8 cellular contexts compared by ENCODE assay signal in the genomic region with DNA sequence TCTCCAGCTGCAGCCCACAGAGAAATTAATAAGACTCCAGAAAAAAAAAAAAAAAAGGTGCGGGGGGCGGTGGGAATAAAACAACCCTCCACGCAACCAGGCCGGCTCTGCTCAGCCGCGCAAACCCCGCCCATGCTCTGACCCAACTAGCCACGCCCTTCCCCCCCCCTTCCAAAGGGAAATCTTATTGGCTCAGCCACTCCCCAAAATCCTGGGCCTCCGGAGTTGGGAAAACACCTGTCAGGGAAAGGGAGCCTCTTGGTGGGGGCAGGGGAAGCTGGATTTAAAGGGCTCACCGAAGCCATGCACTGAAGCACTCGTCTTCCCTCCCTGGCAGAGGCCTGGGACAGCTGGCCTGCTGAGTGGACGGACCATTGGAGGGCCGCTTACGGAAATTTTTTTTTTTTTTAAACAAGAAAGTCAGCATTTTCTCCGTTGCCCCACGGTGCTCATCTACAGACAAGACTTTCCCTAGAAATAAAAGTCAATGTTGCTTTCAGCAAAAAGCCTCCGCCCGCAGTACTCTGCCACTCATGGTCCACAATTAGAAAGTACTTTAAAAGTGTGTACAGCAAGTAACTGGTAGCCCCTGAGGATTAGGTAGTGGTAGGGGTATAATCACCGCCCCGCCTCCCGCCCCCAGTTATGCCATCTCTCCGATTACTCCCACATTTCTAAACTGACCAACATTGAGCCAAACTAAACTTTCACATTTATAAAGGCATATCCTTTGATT. TPM values are rescaled to one million over a fixed set of nuclear protein-coding genes. Genes with fewer than 3 reads are reported as not detected.
DNase-seq lines count a peak whose midpoint lies in the region; ATAC-seq, FAIRE-seq and TF ChIP-seq lines count a peak whose summit lies in the region.
"Had no signal": no experiment of that assay in that cellular context is flagged by ENCODE, and none has a peak within 500 bp of the region (broad histone marks: within the 10 kb centered on the region; RNA-seq: fewer than 3 reads in every experiment).

No MANE protein-coding gene starts in this region.

- WGBS in small intestine, 3 donors = 30 to 35% (median 31%) methylated on average over 21 to 22 of the region's 22 CpGs

- H4K20me1 ChIP-seq in GM23338 (replicated peaks; ENCODE audit: insufficient read depth) = peaks cover 3% of the 10 kb centered on the region; the same call in 1 of the 2 replicates
- H4K20me1 ChIP-seq in PC-9 (ENCODE audit: insufficient read depth) = no peaks in the 10 kb centered on the region

- H3K36me3 ChIP-seq in GM23338 (ENCODE audit: insufficient read depth) = no peaks in the 10 kb centered on the region
- H3K36me3 ChIP-seq in PC-9 (ENCODE audit: low read depth) = no peaks in the 10 kb centered on the region
- no peaks in the 10 kb centered on the region for H3K36me3 ChIP-seq in small intestine (ENCODE audit: control insufficient read depth in 2 of 2, insufficient read depth in 2 of 2, low read length in 2 of 2)

- no peak for TF ChIP-seq CTCF in GM23338 (conservative IDR thresholded peaks at IDR 0.05; ENCODE audit: low read depth in 2 of 2)
- no peak for TF ChIP-seq CTCF in PC-9 (conservative IDR thresholded peaks at IDR 0.05)

- H3K27ac ChIP-seq in GM23338 (ENCODE audit: low read depth) (no peak overlapping the region), PC-9 (no peak overlapping the region), small intestine (ENCODE audit: low read depth in 1 of 2, low read length in 1 of 2) (no peak overlapping the region)

- H2AFZ ChIP-seq in GM23338 (peak overlapping the region; percentile 93), PC-9 (peak overlapping the region; percentile 95; the same call in 1 of the 2 replicates)

- H3K9me2 ChIP-seq in GM23338 (ENCODE audit: insufficient read depth) = no peaks in the 10 kb centered on the region
- H3K9me2 ChIP-seq in PC-9 (ENCODE audit: insufficient read depth) = no peaks in the 10 kb centered on the region

- H3K9me3 ChIP-seq in PC-9 (ENCODE audit: insufficient read depth, low read depth) (no peaks in the 10 kb centered on the region), small intestine (ENCODE audit: control insufficient read depth, low read depth) (no peaks in the 10 kb centered on the region)

- H3K4me1 ChIP-seq in GM23338 (ENCODE audit: insufficient read depth) (peaks cover 20% of the 10 kb centered on the region; the same call in 1 of the 2 replicates), PC-9 (replicated peaks; ENCODE audit: insufficient read depth) (no peaks in the 10 kb centered on the region), small intestine (ENCODE audit: control insufficient read depth in 2 of 2, insufficient read depth in 1 of 2, low read depth in 1 of 2, low read length in 1 of 2) (peaks cover 0 to 5% of the 10 kb centered on the region in 2 donors)

- no peaks in the 10 kb centered on the region for H3K9me3 Mint-ChIP-seq in GM23338

- H3K27me3 ChIP-seq in GM23338 (ENCODE audit: insufficient read depth) (peaks cover 62% of the 10 kb centered on the region), PC-9 (ENCODE audit: insufficient read depth, low read depth) (no peaks in the 10 kb centered on the region), small intestine (ENCODE audit: control insufficient read depth in 2 of 2, insufficient read depth in 2 of 2, low read length in 2 of 2) (peaks cover 5 to 17% of the 10 kb centered on the region in 2 donors)

- H3K27ac Mint-ChIP-seq in GM23338 = no peak overlapping the region

- no peaks in the 10 kb centered on the region for H3K79me2 ChIP-seq in GM23338 (replicated peaks; ENCODE audit: insufficient read depth)
- H3K79me2 ChIP-seq in PC-9 (ENCODE audit: low read depth) = no peaks in the 10 kb centered on the region

- DNase-seq in GM23338 (ENCODE audit: low spot score) (peak; percentile 93), PC-9 (peak in 1 of 2 experiments; percentile 49), myocyte (ENCODE audit: low read depth) (peak; percentile 39), small intestine (no peak), MV-4-11 (lab: John Stamatoyannopoulos, UW) (no peak)

- H3K4me3 Mint-ChIP-seq in GM23338 = peak overlapping the region; percentile 92

- FAIRE-seq in small intestine (lab: Jason Lieb, UNC) = no peak

- no TSS peak for BruUV-seq in PC-9 (replicated peaks; lab: Mats Ljungman, UMichigan)

- peak overlapping the region; percentile 92 for H3K4me2 ChIP-seq in GM23338
- peak overlapping the region; percentile 84 for H3K4me2 ChIP-seq in PC-9

- peak overlapping the region; percentile 84 for H3K4me3 ChIP-seq in GM23338
- H3K4me3 ChIP-seq in PC-9 = peak overlapping the region; percentile 72
- H3K4me3 ChIP-seq in small intestine (ENCODE audit: low read depth in 1 of 2, low read length in 2 of 2) = peak overlapping the region in 1 of 2 donors; percentile 36

- peaks cover 14% of the 10 kb centered on the region for H3K4me1 Mint-ChIP-seq in GM23338

- H3K27me3 Mint-ChIP-seq in GM23338 (ENCODE audit: insufficient read depth, low read depth, poor library complexity) = peaks cover 45% of the 10 kb centered on the region

- POLR2A ChIA-PET in PC-9 (lab: Charles Lee; ENCODE audit: unreplicated experiment) = interaction anchor here (0.6 to 0.7 kb wide), 2 partner anchors 10 to 44 kb away, joined by 3 to 18 read pairs; no protein-coding TSS in a partner anchor

- intact Hi-C loops in PC-9 (cut with micrococcal nuclease; ENCODE audit: unreplicated experiment) = no loop called here

- H3K36me3 Mint-ChIP-seq in GM23338 (ENCODE audit: low read depth) = no peaks in the 10 kb centered on the region; the same call in 2 of the 3 replicates

- ATAC-seq in GM23338 (peak; percentile 45), esophagus mucosa (peak; percentile 59), HG03457 (IDR thresholded peaks at IDR 0.05; ENCODE audit: unreplicated experiment) (no peak)

- CTCF ChIA-PET in PC-9 (lab: Charles Lee) = interaction anchor here (0.7 kb wide), 1 partner anchor 562 kb away, joined by 3 read pairs; no protein-coding TSS in a partner anchor

- peaks cover 5% of the 10 kb centered on the region; the same call in 1 of the 2 replicates for H3F3A ChIP-seq in GM23338 (replicated peaks; ENCODE audit: low read depth)
- H3F3A ChIP-seq in PC-9 (ENCODE audit: insufficient read depth, low read depth) = no peaks in the 10 kb centered on the region

TF ChIP-seq in GM23338, 12 proteins besides CTCF, POLR2A, EP300 and RAD21 (continues in another document):
- TF ChIP-seq, protein P1, sequence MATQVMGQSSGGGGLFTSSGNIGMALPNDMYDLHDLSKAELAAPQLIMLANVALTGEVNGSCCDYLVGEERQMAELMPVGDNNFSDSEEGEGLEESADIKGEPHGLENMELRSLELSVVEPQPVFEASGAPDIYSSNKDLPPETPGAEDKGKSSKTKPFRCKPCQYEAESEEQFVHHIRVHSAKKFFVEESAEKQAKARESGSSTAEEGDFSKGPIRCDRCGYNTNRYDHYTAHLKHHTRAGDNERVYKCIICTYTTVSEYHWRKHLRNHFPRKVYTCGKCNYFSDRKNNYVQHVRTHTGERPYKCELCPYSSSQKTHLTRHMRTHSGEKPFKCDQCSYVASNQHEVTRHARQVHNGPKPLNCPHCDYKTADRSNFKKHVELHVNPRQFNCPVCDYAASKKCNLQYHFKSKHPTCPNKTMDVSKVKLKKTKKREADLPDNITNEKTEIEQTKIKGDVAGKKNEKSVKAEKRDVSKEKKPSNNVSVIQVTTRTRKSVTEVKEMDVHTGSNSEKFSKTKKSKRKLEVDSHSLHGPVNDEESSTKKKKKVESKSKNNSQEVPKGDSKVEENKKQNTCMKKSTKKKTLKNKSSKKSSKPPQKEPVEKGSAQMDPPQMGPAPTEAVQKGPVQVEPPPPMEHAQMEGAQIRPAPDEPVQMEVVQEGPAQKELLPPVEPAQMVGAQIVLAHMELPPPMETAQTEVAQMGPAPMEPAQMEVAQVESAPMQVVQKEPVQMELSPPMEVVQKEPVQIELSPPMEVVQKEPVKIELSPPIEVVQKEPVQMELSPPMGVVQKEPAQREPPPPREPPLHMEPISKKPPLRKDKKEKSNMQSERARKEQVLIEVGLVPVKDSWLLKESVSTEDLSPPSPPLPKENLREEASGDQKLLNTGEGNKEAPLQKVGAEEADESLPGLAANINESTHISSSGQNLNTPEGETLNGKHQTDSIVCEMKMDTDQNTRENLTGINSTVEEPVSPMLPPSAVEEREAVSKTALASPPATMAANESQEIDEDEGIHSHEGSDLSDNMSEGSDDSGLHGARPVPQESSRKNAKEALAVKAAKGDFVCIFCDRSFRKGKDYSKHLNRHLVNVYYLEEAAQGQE (IDR thresholded peaks at IDR 0.05; ENCODE audit: unreplicated experiment) = no peak

RNA-seq across cellular contexts. Expression of a gene that starts 0.7 kb away (rescaled TPM):
- 0.73 and 1.4 TPM in 2 replicates for total RNA-seq in GM23338 (2014; rRNA removed; shearing (Covaris generic))
- polyA plus RNA-seq in GM23338 (2016; fragmentation: Nextera tagmentation; extraction: Ambion mirVana) (0.10 and 1.1 TPM in 2 replicates), small intestine (under 1 TPM in 1 of 3 donors, not detected in 2; 0.04 TPM)
- total RNA-seq in PC-9 (2021) (not detected in 2 replicates), esophagus mucosa (0.12 TPM), myocyte (0.16 TPM in 1 of 2 replicates, not detected in the other)
- polyA plus RNA-seq in myocyte (2012) = 0.04 TPM
- total RNA-seq: T-helper 1 cell treated with Interleukin-12 subunit alpha and Interleukin-12 subunit beta and Interleukin-4 antibody, amounts not matched to agents 30 ng/mL and 1 ng/mL, for 36 hours had no signal

Comparison
In these comparisons a context has a peak if more than half of its experiments do, and no peak if none do; other contexts are left out.
1. DNase-seq: peak in GM23338 (single experiment) and myocyte (single experiment); none in small intestine (single experiment) and MV-4-11 (single experiment).